9 cellular contexts compared by ENCODE assay signal in genomic region chr20:32325706-32326506, GRCh38. TPM values are rescaled to one million over a fixed set of nuclear protein-coding genes. Genes with fewer than 3 reads are reported as not detected.
DNase-seq lines count a peak whose midpoint lies in the region; ATAC-seq and TF ChIP-seq lines count a peak whose summit lies in the region.
"Had no signal": no experiment of that assay in that cellular context is flagged by ENCODE, and none has a peak within 500 bp of the region (broad histone marks: within the 10 kb centered on the region; RNA-seq: fewer than 3 reads in every experiment).

No MANE protein-coding gene starts in this region.

- no peak overlapping the region for H3K4me2 ChIP-seq in fibroblast of lung (ENCODE audit: extremely low read depth, insufficient read depth, low read length)

- H3K79me2 ChIP-seq in fibroblast of lung (ENCODE audit: control insufficient read depth, insufficient read depth, low read length): no peaks in the 10 kb centered on the region

- no peak for TF ChIP-seq CTCF in fibroblast of lung (conservative IDR thresholded peaks at IDR 0.05 in 1 of 2, IDR thresholded peaks at IDR 0.05 in 1 of 2; ENCODE audit: low read depth in 1 of 2, low read length in 2 of 2)
- no peak for TF ChIP-seq CTCF in WERI-Rb-1 (IDR thresholded peaks at IDR 0.05; ENCODE audit: low read depth, low read length)

- H3K4me3 ChIP-seq in fibroblast of lung (replicated peaks in 1 of 4; ENCODE audit: control extremely low read depth in 1 of 4, insufficient read depth in 1 of 4, low read depth in 3 of 4, low read length in 4 of 4) (no peak overlapping the region), WERI-Rb-1 (ENCODE audit: low read depth, low read length) (no peak overlapping the region)

- H3K9me3 ChIP-seq in fibroblast of lung (ENCODE audit: control insufficient read depth, insufficient read depth, low read depth, low read length) (no peaks in the 10 kb centered on the region), WERI-Rb-1 (ENCODE audit: severe bottlenecking) (no peaks in the 10 kb centered on the region)

- no peak for DNase-seq in activated CD4-positive, alpha-beta T cell treated with anti-CD3 and anti-CD28 coated beads, Interleukin-2, amount 10 ng/mL, durations not matched to agents 24 days and 14 days
- no peak for DNase-seq in activated CD4-positive, alpha-beta T cell treated with anti-CD3 and anti-CD28 coated beads, Interleukin-2, amount 50 U/mL, for 4 hours
- DNase-seq in RKO (ENCODE audit: low spot score) (peak; percentile 76), fibroblast of lung (ENCODE audit: low read depth in 2 of 2) (peak; percentile 61 to 83), WERI-Rb-1 (no peak), T-helper 1 cell (no peak), DMS79 treated with DMSO at 0.1 percent for 48 hours (lab: John Stamatoyannopoulos, UW) (no peak)
- DNase-seq: retina had no signal

- no peak overlapping the region for H3K4me3 Mint-ChIP-seq in activated CD4-positive, alpha-beta T cell treated with anti-CD3 and anti-CD28 coated beads, Interleukin-2, amount 10 ng/mL, durations not matched to agents 24 days and 14 days
- H3K4me3 Mint-ChIP-seq in stimulated activated memory B cell treated with anti-CD40 and anti-IgM and Interleukin-4, amounts not matched to agents 10 μg/mL and 1 μg/mL and 100 μg/mL, for 72 hours: no peak overlapping the region

- peak overlapping the region; percentile 54 for H3K27ac Mint-ChIP-seq in activated CD4-positive, alpha-beta T cell treated with anti-CD3 and anti-CD28 coated beads, Interleukin-2, amount 10 ng/mL, durations not matched to agents 24 days and 14 days
- peak overlapping the region; percentile 27 for H3K27ac Mint-ChIP-seq in stimulated activated memory B cell treated with anti-CD40 and anti-IgM and Interleukin-4, amounts not matched to agents 10 μg/mL and 1 μg/mL and 100 μg/mL, for 72 hours

- no peak overlapping the region for H3K9ac ChIP-seq in fibroblast of lung (ENCODE audit: insufficient read depth, low read length)

- peaks cover 37% of the 10 kb centered on the region for H3K36me3 Mint-ChIP-seq in activated CD4-positive, alpha-beta T cell treated with anti-CD3 and anti-CD28 coated beads, Interleukin-2, amount 10 ng/mL, durations not matched to agents 24 days and 14 days (ENCODE audit: low read depth)
- peaks cover 32% of the 10 kb centered on the region for H3K36me3 Mint-ChIP-seq in stimulated activated memory B cell treated with anti-CD40 and anti-IgM and Interleukin-4, amounts not matched to agents 10 μg/mL and 1 μg/mL and 100 μg/mL, for 72 hours

- no peak overlapping the region for H2AFZ ChIP-seq in fibroblast of lung (ENCODE audit: low read length)

- H4K20me1 ChIP-seq in fibroblast of lung (ENCODE audit: control insufficient read depth, extremely low read depth, insufficient read depth, low read length): no peaks in the 10 kb centered on the region

- H3K9me3 Mint-ChIP-seq in activated CD4-positive, alpha-beta T cell treated with anti-CD3 and anti-CD28 coated beads, Interleukin-2, amount 10 ng/mL, durations not matched to agents 24 days and 14 days: no peaks in the 10 kb centered on the region
- no peaks in the 10 kb centered on the region for H3K9me3 Mint-ChIP-seq in stimulated activated memory B cell treated with anti-CD40 and anti-IgM and Interleukin-4, amounts not matched to agents 10 μg/mL and 1 μg/mL and 100 μg/mL, for 72 hours

- no peak for ATAC-seq in stimulated activated memory B cell treated with anti-CD40 and anti-IgM and Interleukin-4, amounts not matched to agents 10 μg/mL and 1 μg/mL and 100 μg/mL, for 72 hours

- no peaks in the 10 kb centered on the region for H3K27me3 Mint-ChIP-seq in activated CD4-positive, alpha-beta T cell treated with anti-CD3 and anti-CD28 coated beads, Interleukin-2, amount 10 ng/mL, durations not matched to agents 24 days and 14 days
- no peaks in the 10 kb centered on the region for H3K27me3 Mint-ChIP-seq in stimulated activated memory B cell treated with anti-CD40 and anti-IgM and Interleukin-4, amounts not matched to agents 10 μg/mL and 1 μg/mL and 100 μg/mL, for 72 hours

- peaks cover 6% of the 10 kb centered on the region for H3K4me1 Mint-ChIP-seq in activated CD4-positive, alpha-beta T cell treated with anti-CD3 and anti-CD28 coated beads, Interleukin-2, amount 10 ng/mL, durations not matched to agents 24 days and 14 days
- H3K4me1 Mint-ChIP-seq in stimulated activated memory B cell treated with anti-CD40 and anti-IgM and Interleukin-4, amounts not matched to agents 10 μg/mL and 1 μg/mL and 100 μg/mL, for 72 hours: no peaks in the 10 kb centered on the region

- H3K27ac ChIP-seq in fibroblast of lung (ENCODE audit: insufficient read depth, low read length): no peak overlapping the region
- no peak overlapping the region for H3K27ac ChIP-seq in WERI-Rb-1

- H3K27me3 ChIP-seq in fibroblast of lung (ENCODE audit: control insufficient read depth, insufficient read depth, low read length): no peaks in the 10 kb centered on the region
- no peaks in the 10 kb centered on the region for H3K27me3 ChIP-seq in WERI-Rb-1 (ENCODE audit: insufficient read depth, low read depth, severe bottlenecking)

- intact Hi-C loops in activated CD4-positive, alpha-beta T cell treated with anti-CD3 and anti-CD28 coated beads, Interleukin-2, amount 10 ng/mL, durations not matched to agents 24 days and 14 days (cut with micrococcal nuclease): no loop called here

- no peaks in the 10 kb centered on the region for H3K4me1 ChIP-seq in fibroblast of lung (ENCODE audit: control insufficient read depth, extremely low read depth, insufficient read depth, low read length)

- H3K36me3 ChIP-seq in fibroblast of lung (ENCODE audit: control insufficient read depth, insufficient read depth, low read length) (no peaks in the 10 kb centered on the region), WERI-Rb-1 (peaks cover 20% of the 10 kb centered on the region)

RNA-seq across cellular contexts. Expression of gene ASXL1, which starts 32.2 kb away (rescaled TPM):
- 126 and 142 TPM in 2 replicates for total RNA-seq in activated CD4-positive, alpha-beta T cell treated with anti-CD3 and anti-CD28 coated beads, Interleukin-2, amount 10 ng/mL, durations not matched to agents 24 days and 14 days
- total RNA-seq in fibroblast of lung: 29.3 and 41.1 TPM in 2 replicates
- polyA plus RNA-seq in fibroblast of lung: 38.0 and 39.1 TPM in 2 replicates
- 31.1 and 31.6 TPM in 2 replicates for polyA plus RNA-seq in fibroblast of lung (2012)
- polyA minus RNA-seq in fibroblast of lung (ENCODE audit: low replicate concordance): 76.3 and 89.6 TPM in 2 replicates

RNA-seq across cellular contexts. Expression of gene KIF3B, which starts 48.5 kb away (rescaled TPM):
- 34.7 and 35.5 TPM in 2 replicates for total RNA-seq in activated CD4-positive, alpha-beta T cell treated with anti-CD3 and anti-CD28 coated beads, Interleukin-2, amount 10 ng/mL, durations not matched to agents 24 days and 14 days
- 27.6 and 27.7 TPM in 2 replicates for total RNA-seq in fibroblast of lung
- 32.9 and 35.6 TPM in 2 replicates for polyA plus RNA-seq in fibroblast of lung
- polyA plus RNA-seq in fibroblast of lung (2012): 23.7 and 27.9 TPM in 2 replicates
- 10.5 and 12.6 TPM in 2 replicates for polyA minus RNA-seq in fibroblast of lung (ENCODE audit: low replicate concordance)

Comparison
In these comparisons a context has a peak if more than half of its experiments do, and no peak if none do; other contexts are left out.
1. DNase-seq: peak in RKO (single experiment) and fibroblast of lung (2 of 2); none in activated CD4-positive, alpha-beta T cell treated with anti-CD3 and anti-CD28 coated beads, Interleukin-2, amount 10 ng/mL, durations not matched to agents 24 days and 14 days (single experiment), activated CD4-positive, alpha-beta T cell treated with anti-CD3 and anti-CD28 coated beads, Interleukin-2, amount 50 U/mL, for 4 hours (0 of 2), WERI-Rb-1 (single experiment), T-helper 1 cell (0 of 5) and DMS79 treated with DMSO at 0.1 percent for 48 hours (single experiment).